14 cellular contexts compared by ENCODE assay signal in the genomic region with DNA sequence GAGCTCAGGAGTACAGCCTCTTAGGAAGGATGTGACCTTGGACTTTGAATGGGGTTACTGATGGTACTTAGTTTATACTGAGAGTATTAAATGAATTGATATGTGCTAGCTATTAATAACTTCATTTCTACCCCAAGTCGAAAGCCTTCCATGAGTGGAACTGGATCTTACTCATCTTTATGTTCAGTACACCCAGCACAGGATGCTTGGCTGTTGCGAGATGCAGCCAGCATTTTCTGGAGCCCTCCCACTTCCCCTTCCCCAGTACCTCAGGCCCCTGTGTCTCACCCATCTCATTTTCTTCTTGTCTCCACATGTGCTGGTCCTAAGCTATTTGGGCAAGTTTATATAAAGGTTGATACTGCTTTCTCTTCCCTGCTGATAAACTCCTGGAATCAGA. TPM values are rescaled to one million over a fixed set of nuclear protein-coding genes. Genes with fewer than 3 reads are reported as not detected.
DNase-seq lines count a peak whose midpoint lies in the region; ATAC-seq and TF ChIP-seq lines count a peak whose summit lies in the region.
"Had no signal": no experiment of that assay in that cellular context is flagged by ENCODE, and none has a peak within 500 bp of the region (broad histone marks: within the 10 kb centered on the region; RNA-seq: fewer than 3 reads in every experiment).

No MANE protein-coding gene starts in this region.

- no peak overlapping the region for H3K4me2 ChIP-seq in mammary epithelial cell (ENCODE audit: insufficient read depth, low read depth, low read length)
- H3K4me2 ChIP-seq: GM23338, neural progenitor cell had no signal

- no peaks in the 10 kb centered on the region for H3K27me3 Mint-ChIP-seq in MCF 10A (ENCODE audit: insufficient read depth, unreplicated experiment)
- H3K27me3 Mint-ChIP-seq in T-helper 17 cell: no peaks in the 10 kb centered on the region
- H3K27me3 Mint-ChIP-seq: B cell had no signal

- no peak overlapping the region for H3K4me3 Mint-ChIP-seq in MCF 10A (ENCODE audit: unreplicated experiment)
- peak overlapping the region; percentile 75 for H3K4me3 Mint-ChIP-seq in T-helper 17 cell
- H3K4me3 Mint-ChIP-seq: B cell, GM23338, neural progenitor cell had no signal

- in situ Hi-C loops in mammary epithelial cell (cut with MboI; ENCODE audit: low sequenced_read_pairs in 2 of 2): no loop called here

- H3K27ac Mint-ChIP-seq in MCF 10A (ENCODE audit: low read depth, unreplicated experiment): peak overlapping the region; percentile 57
- peak overlapping the region; percentile 95 for H3K27ac Mint-ChIP-seq in T-helper 17 cell
- H3K27ac Mint-ChIP-seq: B cell, GM23338, neural progenitor cell had no signal

- H3K4me1 ChIP-seq in mammary epithelial cell (ENCODE audit: insufficient read depth, low read length) (peaks cover 56% of the 10 kb centered on the region), esophagus squamous epithelium (peaks cover 0 to 77% (median 36%) of the 10 kb centered on the region in 3 donors), thyroid gland (peaks cover 0 to 8% of the 10 kb centered on the region in 2 donors)

- BruUV-seq in MCF 10A (replicated peaks; lab: Mats Ljungman, UMichigan) (no TSS peak), mammary epithelial cell (replicated peaks; lab: Mats Ljungman, UMichigan) (no TSS peak)

- H3K4me1 Mint-ChIP-seq in MCF 10A (ENCODE audit: insufficient read depth, unreplicated experiment) (peaks cover 53% of the 10 kb centered on the region), T-helper 17 cell (peaks cover 62% of the 10 kb centered on the region)

- TF ChIP-seq POLR2A in esophagus squamous epithelium (IDR thresholded peaks at IDR 0.05) (no peak), thyroid gland (IDR thresholded peaks at IDR 0.05) (no peak)

- H3K36me3 ChIP-seq in mammary epithelial cell (ENCODE audit: insufficient read depth, low read length) (peaks cover 74% of the 10 kb centered on the region), esophagus squamous epithelium (peaks cover 9 to 96% (median 13%) of the 10 kb centered on the region in 3 donors), thyroid gland (peaks cover 22 to 42% of the 10 kb centered on the region in 2 donors)
- H3K36me3 ChIP-seq: neural progenitor cell had no signal

- CTCF ChIA-PET in MCF 10A (lab: Yijun Ruan, JAX) (interaction anchor here (0.6 to 2.7 kb wide), 9 partner anchors 11 to 830 kb away, joined by 3 to 24 read pairs (median 4); no protein-coding TSS in a partner anchor), mammary epithelial cell (lab: Charles Lee; ENCODE audit: low non-redundant PET) (interaction anchor here (0.6 kb wide), 1 partner anchor 16 kb away, joined by 11 read pairs; no protein-coding TSS in a partner anchor)

- POLR2A ChIA-PET in MCF 10A (lab: Yijun Ruan, JAX): interaction anchor here (1.1 kb wide), 1 partner anchor 11 kb away, joined by 7 read pairs; no protein-coding TSS in a partner anchor

- intact Hi-C loops in MCF 10A (cut with micrococcal nuclease): no loop called here
- intact Hi-C loops in mammary epithelial cell (cut with micrococcal nuclease): no loop called here
- intact Hi-C loops in esophagus squamous epithelium (cut with DNase I): no loop called here
- intact Hi-C loops in thyroid gland (cut with DNase I): no loop called here

- H3K27me3 ChIP-seq in mammary epithelial cell (ENCODE audit: insufficient read depth, low read length) (no peaks in the 10 kb centered on the region), esophagus squamous epithelium (no peaks in the 10 kb centered on the region), thyroid gland (no peaks in the 10 kb centered on the region)
- H3K27me3 ChIP-seq: neural progenitor cell had no signal

- TF ChIP-seq CTCF in MCF 10A (IDR thresholded peaks at IDR 0.05; ENCODE audit: unreplicated experiment) (no peak), mammary epithelial cell (conservative IDR thresholded peaks at IDR 0.05 in 1 of 2, IDR thresholded peaks at IDR 0.05 in 1 of 2; ENCODE audit: extremely low read depth in 1 of 2, insufficient read depth in 1 of 2, low read depth in 1 of 2, low read length in 2 of 2) (no peak), esophagus squamous epithelium (IDR thresholded peaks at IDR 0.05) (no peak), thyroid gland (IDR thresholded peaks at IDR 0.05) (no peak)

- no peak overlapping the region for H3K9ac ChIP-seq in mammary epithelial cell (ENCODE audit: insufficient read depth, low read length)
- H3K9ac ChIP-seq: neural progenitor cell had no signal

- H3K9me3 ChIP-seq in mammary epithelial cell (replicated peaks; ENCODE audit: insufficient read depth, low read length): no peaks in the 10 kb centered on the region
- no peaks in the 10 kb centered on the region for H3K9me3 ChIP-seq in T-helper 17 cell (ENCODE audit: control insufficient read depth, low read length, poor library complexity, severe bottlenecking)
- no peaks in the 10 kb centered on the region for H3K9me3 ChIP-seq in esophagus squamous epithelium
- H3K9me3 ChIP-seq in thyroid gland: no peaks in the 10 kb centered on the region

- no peaks in the 10 kb centered on the region for H3K9me3 Mint-ChIP-seq in MCF 10A (ENCODE audit: unreplicated experiment)
- H3K9me3 Mint-ChIP-seq: GM23338, neural progenitor cell had no signal

- ATAC-seq in T-helper 17 cell: peak; percentile 42
- ATAC-seq: GM23338, K562 had no signal

- H3K36me3 Mint-ChIP-seq in MCF 10A (ENCODE audit: insufficient read depth, unreplicated experiment) (peaks cover 76% of the 10 kb centered on the region), T-helper 17 cell (ENCODE audit: low read depth) (peaks cover 13% of the 10 kb centered on the region)

- H3K4me3 ChIP-seq in mammary epithelial cell (replicated peaks in 1 of 3; ENCODE audit: insufficient read depth in 1 of 3, low read depth in 2 of 3, low read length in 3 of 3) (no peak overlapping the region), esophagus squamous epithelium (no peak overlapping the region), thyroid gland (replicated peaks in 1 of 3) (no peak overlapping the region)
- H3K4me3 ChIP-seq: GM23338, K562, neural progenitor cell had no signal

- 92% methylated on average over 2 of the region's 2 CpGs for WGBS in mammary epithelial cell (ENCODE audit: low coverage, missing lambda C conversion rate)
- WGBS in esophagus squamous epithelium, 2 donors: 53 to 58% methylated on average over 2 of the region's 2 CpGs
- 76 to 87% methylated on average over 2 of the region's 2 CpGs for whole genome bisulfite sequencing in thyroid gland, 2 donors

- H3K27ac ChIP-seq in mammary epithelial cell (ENCODE audit: insufficient read depth, low read depth, low read length) (no peak overlapping the region), esophagus squamous epithelium (peak overlapping the region; percentile 23 to 83 (median 78)), thyroid gland (peak overlapping the region in 2 of 3 donors; percentile 5 to 30)
- H3K27ac ChIP-seq: neural progenitor cell had no signal

- no peak overlapping the region for H2AFZ ChIP-seq in mammary epithelial cell (ENCODE audit: low read depth, low read length)
- H2AFZ ChIP-seq: GM23338, neural progenitor cell had no signal

- peaks cover 97% of the 10 kb centered on the region for H3K79me2 ChIP-seq in mammary epithelial cell (ENCODE audit: insufficient read depth, low read length)

- dilution Hi-C loops in mammary epithelial cell (cut with HindIII; ENCODE audit: low sequenced_read_pairs): no loop called here

- DNase-seq in MCF 10A (ENCODE audit: unreplicated experiment) (no peak), mammary epithelial cell (no peak), T-helper 17 cell (no peak), esophagus squamous epithelium (lab: John Stamatoyannopoulos, UW) (no peak), thyroid gland (no peak), NCI-H446 treated with DMSO at 0.1 percent for 48 hours (lab: John Stamatoyannopoulos, UW) (no peak), kidney glomerular epithelial cell (lab: John Stamatoyannopoulos, UW) (no peak)
- no peak for DNase-seq in effector CD4-positive, alpha-beta T cell
- DNase-seq: NCI-H2171, SHP77 had no signal

- H4K20me1 ChIP-seq in mammary epithelial cell (ENCODE audit: insufficient read depth, low read length): peaks cover 4% of the 10 kb centered on the region

RNA-seq across cellular contexts. Expression of a gene that starts 7.2 kb away (rescaled TPM):
- total RNA-seq in MCF 10A (2022) (602 and 797 TPM in 2 replicates), mammary epithelial cell (100 to 1,000 TPM in 1 of 2 donors, 10 to 100 TPM in 1; 87.7 to 992 TPM), T-helper 17 cell (10 to 100 TPM; 72.1 to 84.6 TPM), esophagus squamous epithelium (100 to 1,000 TPM in 1 of 4 donors, 10 to 100 TPM in 3; 21.5 to 178 (median 49.6) TPM), thyroid gland (10 to 100 TPM; 11.3 to 16.9 (median 15.0) TPM)
- 254 TPM for polyA plus RNA-seq in mammary epithelial cell
- 190 TPM for polyA minus RNA-seq in mammary epithelial cell
